22 cellular contexts compared by ENCODE assay signal in genomic region chr1:204931313-204931712, GRCh38.
DNase-seq lines count a peak whose midpoint lies in the region; ATAC-seq and TF ChIP-seq lines count a peak whose summit lies in the region.
"Had no signal": no experiment of that assay in that cellular context is flagged by ENCODE, and none has a peak within 500 bp of the region (broad histone marks: within the 10 kb centered on the region; RNA-seq: fewer than 3 reads in every experiment).

No MANE protein-coding gene starts in this region.

- DNase-seq in heart right ventricle: no peak
- DNase-seq in left ventricle myocardium inferior: no peak
- no peak for DNase-seq in right cardiac atrium
- DNase-seq in cardiac septum (ENCODE audit: low spot score): no peak
- no peak for DNase-seq in WERI-Rb-1
- no peak for DNase-seq in mesendoderm
- no peak for DNase-seq in lower leg skin (ENCODE audit: low spot score in 2 of 2)
- DNase-seq: 8988T; ACHN; AML-193; BE2C; Caco-2; CD4-positive, CD25-positive, alpha-beta regulatory T cell; DMS153; DND-41; GM23248; H7; HCEC 1CT had no signal

- no peaks in the 10 kb centered on the region for H3K79me2 ChIP-seq in mesendoderm (ENCODE audit: control insufficient read depth, insufficient read depth, low read length)

- no peak overlapping the region for H3K4ac ChIP-seq in mesendoderm (ENCODE audit: low read depth, low read length)

- TF ChIP-seq POLR2A in lower leg skin (IDR thresholded peaks at IDR 0.05): no peak

- H3K27me3 ChIP-seq in heart right ventricle (peaks cover 0 to 18% (median 0%) of the 10 kb centered on the region in 7 donors), left ventricle myocardium inferior (ENCODE audit: low read depth) (peaks cover 32% of the 10 kb centered on the region), right cardiac atrium (ENCODE audit: control insufficient read depth, insufficient read depth) (no peaks in the 10 kb centered on the region), WERI-Rb-1 (ENCODE audit: insufficient read depth, low read depth, severe bottlenecking) (no peaks in the 10 kb centered on the region), mesendoderm (ENCODE audit: insufficient read depth, low read length, poor library complexity) (no peaks in the 10 kb centered on the region)
- H3K27me3 ChIP-seq: BE2C had no signal

- H3K9ac ChIP-seq in mesendoderm (ENCODE audit: low read length): no peak overlapping the region
- H3K9ac ChIP-seq: GM23248 had no signal

- no peak overlapping the region for H3K23ac ChIP-seq in mesendoderm (ENCODE audit: low read length)

- WGBS in heart right ventricle, 2 donors: 33 to 37% methylated on average over 1 of the region's 1 CpG
- 38% methylated on average over 1 of the region's 1 CpG for WGBS in right cardiac atrium
- no CpG with 5 or more reads among the region's 1 CpG for WGBS in mesendoderm (ENCODE audit: extremely low coverage, insufficient coverage, low lambda C conversion rate)
- WGBS in lower leg skin, 2 donors: 85 to 86% methylated on average over 1 of the region's 1 CpG

- H2BK15ac ChIP-seq in mesendoderm (replicated peaks; ENCODE audit: low read depth): no peak overlapping the region

- peak overlapping the region; percentile 56 for H3K56ac ChIP-seq in mesendoderm (ENCODE audit: low read length)

- H4K8ac ChIP-seq in mesendoderm (ENCODE audit: low read depth, low read length): no peak overlapping the region

- peak overlapping the region; percentile 15 for H2BK120ac ChIP-seq in mesendoderm (ENCODE audit: low read depth, low read length)

- H3K4me2 ChIP-seq in mesendoderm (ENCODE audit: low read length): no peak overlapping the region
- H3K4me2 ChIP-seq: A549 had no signal

- no peak overlapping the region for H3K4me3 ChIP-seq in heart right ventricle
- no peak overlapping the region for H3K4me3 ChIP-seq in left ventricle myocardium inferior
- H3K4me3 ChIP-seq in right cardiac atrium (ENCODE audit: low read length): no peak overlapping the region
- no peak overlapping the region for H3K4me3 ChIP-seq in WERI-Rb-1 (ENCODE audit: low read depth, low read length)
- H3K4me3 ChIP-seq in mesendoderm (ENCODE audit: low read length): no peak overlapping the region
- no peak overlapping the region for H3K4me3 ChIP-seq in lower leg skin (ENCODE audit: low read depth, poor library complexity, severe bottlenecking)
- H3K4me3 ChIP-seq: A549, GM23248 had no signal

- no peaks in the 10 kb centered on the region for H3K9me3 ChIP-seq in heart right ventricle
- H3K9me3 ChIP-seq in left ventricle myocardium inferior (replicated peaks): no peaks in the 10 kb centered on the region
- no peaks in the 10 kb centered on the region for H3K9me3 ChIP-seq in right cardiac atrium (ENCODE audit: control insufficient read depth, low read length)
- H3K9me3 ChIP-seq in WERI-Rb-1 (ENCODE audit: severe bottlenecking): no peaks in the 10 kb centered on the region
- H3K9me3 ChIP-seq: A549, BE2C, Caco-2 had no signal

- ATAC-seq in heart right ventricle (peak in 5 of 8 donors; percentile 24 to 75 (median 52)), right cardiac atrium (peak; percentile 52 to 62), GM21529 (IDR thresholded peaks at IDR 0.05; ENCODE audit: unreplicated experiment) (no peak)
- ATAC-seq: A549; CD8-positive, alpha-beta T cell had no signal

- peak overlapping the region; percentile 18 for H2BK5ac ChIP-seq in mesendoderm (ENCODE audit: low read length)

- H3K36me3 ChIP-seq in heart right ventricle (no peaks in the 10 kb centered on the region), left ventricle myocardium inferior (no peaks in the 10 kb centered on the region), WERI-Rb-1 (0 out of 2 replicates have a peak, but pooled peaks cover 3% of the 10 kb centered on the region), mesendoderm (ENCODE audit: control insufficient read depth, insufficient read depth, low read length) (no peaks in the 10 kb centered on the region)
- H3K36me3 ChIP-seq: BE2C had no signal

- intact Hi-C loops in heart right ventricle (cut with DNase I) (loop anchor here in 1 of 10 donors (10.0 kb wide), 1 partner anchor 67 kb away; no protein-coding TSS in a partner anchor), left ventricle myocardium inferior (cut with micrococcal nuclease) (no loop called here), right cardiac atrium (cut with DNase I) (loop anchor here in 2 of 4 donors (5.0 to 10.0 kb wide), 2 partner anchors 47 to 99 kb away; no protein-coding TSS in a partner anchor), cardiac septum (cut with DNase I) (no loop called here), lower leg skin (cut with DNase I; ENCODE audit: low total_unique reads) (no loop called here)

- TF ChIP-seq CTCF in heart right ventricle (IDR thresholded peaks at IDR 0.05) (no peak), left ventricle myocardium inferior (IDR thresholded peaks at IDR 0.05; ENCODE audit: borderline replicate concordance) (no peak), WERI-Rb-1 (IDR thresholded peaks at IDR 0.05; ENCODE audit: low read depth, low read length) (no peak), lower leg skin (IDR thresholded peaks at IDR 0.05) (no peak)

- no peak overlapping the region for H4K5ac ChIP-seq in mesendoderm (ENCODE audit: low read length)

- peak overlapping the region in 1 of 10 donors; percentile 2 for H3K27ac ChIP-seq in heart right ventricle
- H3K27ac ChIP-seq in left ventricle myocardium inferior (replicated peaks): no peak overlapping the region
- peak overlapping the region; percentile 13 for H3K27ac ChIP-seq in right cardiac atrium (ENCODE audit: low read length)
- H3K27ac ChIP-seq in WERI-Rb-1: peak overlapping the region; percentile 93
- H3K27ac ChIP-seq in mesendoderm (ENCODE audit: low read depth, low read length): peak overlapping the region; percentile 13
- H3K27ac ChIP-seq: A549, C4-2B, GM23248 had no signal

- H3K4me1 ChIP-seq in heart right ventricle (peaks cover 0 to 24% (median 9%) of the 10 kb centered on the region in 9 donors), left ventricle myocardium inferior (peaks cover 19% of the 10 kb centered on the region), right cardiac atrium (ENCODE audit: control insufficient read depth, insufficient read depth, low read length) (peaks cover 8% of the 10 kb centered on the region), mesendoderm (ENCODE audit: control insufficient read depth, low read depth, low read length) (peaks cover 37% of the 10 kb centered on the region)
- H3K4me1 ChIP-seq: A549, BE2C, Caco-2 had no signal

- peak overlapping the region; percentile 8 for H2AK5ac ChIP-seq in mesendoderm (ENCODE audit: low read length)

- H3K18ac ChIP-seq in mesendoderm (ENCODE audit: low read length): peak overlapping the region; percentile 9

- H3K79me1 ChIP-seq in mesendoderm (ENCODE audit: low read length): no peaks in the 10 kb centered on the region
